In the genomic region with DNA sequence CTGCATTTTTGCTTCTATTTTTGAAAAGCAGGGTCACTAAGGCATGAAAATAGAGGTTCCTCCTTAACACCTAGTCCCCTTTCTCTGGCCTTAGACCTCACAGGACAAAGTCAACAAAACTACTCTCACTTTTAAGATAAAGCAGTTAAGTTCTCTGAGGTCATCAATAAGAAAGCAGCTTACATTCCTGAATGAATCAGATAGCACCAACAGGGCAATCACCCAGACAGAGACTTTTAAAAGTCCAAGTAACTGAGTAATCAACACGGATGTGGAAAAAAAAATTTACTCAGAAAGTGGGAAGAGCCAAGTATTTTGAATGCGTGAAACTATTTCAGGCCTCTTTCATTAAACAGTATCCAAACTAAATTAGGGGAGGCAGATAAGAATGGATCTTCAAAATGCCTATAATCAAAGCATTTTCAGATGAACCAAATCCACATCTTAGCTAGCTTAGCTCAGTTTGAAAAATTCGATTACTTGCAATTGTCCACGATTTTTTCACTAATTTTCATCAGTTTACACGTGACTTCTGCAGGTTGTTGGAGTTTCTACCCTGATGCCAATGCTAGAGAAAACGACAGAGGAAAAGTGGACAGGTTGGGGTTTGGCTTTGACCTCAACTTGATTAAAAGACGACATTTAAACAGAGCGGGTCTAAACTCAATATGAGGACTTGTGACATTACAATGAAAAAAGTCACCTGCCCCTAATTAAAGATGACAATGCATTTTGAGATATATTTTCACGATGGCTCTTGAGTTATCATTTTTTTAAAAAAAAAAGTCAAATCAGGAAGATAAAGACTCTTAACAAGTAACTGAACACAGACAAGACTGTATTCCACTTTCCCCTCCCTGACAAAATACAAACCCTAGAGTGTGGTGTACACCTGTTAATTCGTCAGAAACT, we compare ENCODE assay signal across 9 cellular contexts. TPM values are rescaled to one million over a fixed set of nuclear protein-coding genes. Genes with fewer than 3 reads are reported as not detected.
DNase-seq lines count a peak whose midpoint lies in the region; ATAC-seq, FAIRE-seq and TF ChIP-seq lines count a peak whose summit lies in the region.
"Had no signal": no experiment of that assay in that cellular context is flagged by ENCODE, and none has a peak within 500 bp of the region (broad histone marks: within the 10 kb centered on the region; RNA-seq: fewer than 3 reads in every experiment).

No MANE protein-coding gene starts in this region.

- no peak overlapping the region for H3K27ac Mint-ChIP-seq in effector memory CD8-positive, alpha-beta T cell
- H3K27ac Mint-ChIP-seq in naive thymus-derived CD8-positive, alpha-beta T cell = peak overlapping the region in 1 of 10 donors; percentile 9

- H3K27me3 Mint-ChIP-seq in effector memory CD8-positive, alpha-beta T cell = peaks cover 74 to 77% of the 10 kb centered on the region in 2 donors
- H3K27me3 Mint-ChIP-seq in naive thymus-derived CD8-positive, alpha-beta T cell = peaks cover 42 to 83% (median 63%) of the 10 kb centered on the region in 5 donors

- H3K4me3 Mint-ChIP-seq in effector memory CD8-positive, alpha-beta T cell = peak overlapping the region; percentile 48 to 58
- peak overlapping the region; percentile 61 to 82 (median 77) for H3K4me3 Mint-ChIP-seq in naive thymus-derived CD8-positive, alpha-beta T cell

- H3K4me3 ChIP-seq in AG09309 (ENCODE audit: control insufficient read depth, low read depth, low read length) = peak overlapping the region; percentile 34
- H3K4me3 ChIP-seq: GM12878 had no signal

- FAIRE-seq in D721Med (lab: Jason Lieb, UNC) (no peak), GM19239 (lab: Jason Lieb, UNC) (no peak)
- FAIRE-seq: GM12878 had no signal

- ATAC-seq in effector memory CD8-positive, alpha-beta T cell (replicated peaks) = no peak
- no peak for ATAC-seq in naive thymus-derived CD8-positive, alpha-beta T cell
- no peak for ATAC-seq in GM21360 (IDR thresholded peaks at IDR 0.05; ENCODE audit: unreplicated experiment)
- ATAC-seq: GM12878 had no signal

- in situ Hi-C loops in KBM-7 (cut with MboI; ENCODE audit: low pct_unique_long_range_greater_than_20kb, low sequenced_read_pairs) = no loop called here

- DNase-seq in AG09309 (ENCODE audit: low read depth) = peak; percentile 10
- DNase-seq in KBM-7 = peak; percentile 12
- DNase-seq in effector memory CD8-positive, alpha-beta T cell = no peak
- DNase-seq in naive thymus-derived CD8-positive, alpha-beta T cell = no peak
- no peak for DNase-seq in D721Med (ENCODE audit: insufficient read length, low spot score)
- no peak for DNase-seq in GM19239 (ENCODE audit: insufficient read length, low spot score)
- DNase-seq in NCI-H1436 treated with DMSO at 0.1 percent for 48 hours (lab: John Stamatoyannopoulos, UW) = no peak

- POLR2A ChIA-PET in naive thymus-derived CD8-positive, alpha-beta T cell (lab: Charles Lee) = interaction anchor here (0.6 kb wide), 1 partner anchor 84 kb away, joined by 4 read pairs; no protein-coding TSS in a partner anchor

- TF ChIP-seq CTCF in AG09309 (IDR thresholded peaks at IDR 0.05; ENCODE audit: control insufficient read depth, insufficient read depth, low read depth, low read length, missing control alignments) (no peak), D721Med (IDR thresholded peaks at IDR 0.05; ENCODE audit: insufficient read depth, missing control alignments) (no peak)

- H3K9me3 Mint-ChIP-seq in effector memory CD8-positive, alpha-beta T cell = no peaks in the 10 kb centered on the region
- no peaks in the 10 kb centered on the region for H3K9me3 Mint-ChIP-seq in naive thymus-derived CD8-positive, alpha-beta T cell

- H3K36me3 Mint-ChIP-seq in effector memory CD8-positive, alpha-beta T cell (ENCODE audit: insufficient read depth) = no peaks in the 10 kb centered on the region
- H3K36me3 Mint-ChIP-seq in naive thymus-derived CD8-positive, alpha-beta T cell = peaks cover 0 to 6% (median 0%) of the 10 kb centered on the region in 3 donors

- peaks cover 0 to 5% of the 10 kb centered on the region in 2 donors for H3K4me1 Mint-ChIP-seq in effector memory CD8-positive, alpha-beta T cell (ENCODE audit: low read depth in 2 of 2)
- H3K4me1 Mint-ChIP-seq in naive thymus-derived CD8-positive, alpha-beta T cell = peaks cover 6 to 14% (median 8%) of the 10 kb centered on the region in 4 donors

RNA-seq across cellular contexts. Expression of a gene that starts 1.6 kb away (rescaled TPM):
- total RNA-seq in naive thymus-derived CD8-positive, alpha-beta T cell = not detected
- polyA plus RNA-seq in naive thymus-derived CD8-positive, alpha-beta T cell = not detected
- total RNA-seq: GM12878 had no signal
- polyA plus RNA-seq: GM12878 had no signal

RNA-seq across cellular contexts. Expression of a gene that starts 59.6 kb away (rescaled TPM):
- total RNA-seq in naive thymus-derived CD8-positive, alpha-beta T cell = 10 to 100 TPM; 31.9 to 33.9 TPM
- polyA plus RNA-seq in naive thymus-derived CD8-positive, alpha-beta T cell = 10 to 100 TPM; 38.1 to 41.5 (median 40.9) TPM

Comparison
In these comparisons a context has a peak if more than half of its experiments do, and no peak if none do; other contexts are left out.
1. DNase-seq: peak in AG09309 (single experiment) and KBM-7 (single experiment); none in effector memory CD8-positive, alpha-beta T cell (0 of 3), naive thymus-derived CD8-positive, alpha-beta T cell (0 of 10), D721Med (single experiment), GM19239 (single experiment) and NCI-H1436 treated with DMSO at 0.1 percent for 48 hours (single experiment).